Comparison of ENCODE assay signal across 9 cellular contexts in genomic region chr6:158707826-158708225, GRCh38. TPM values are rescaled to one million over a fixed set of nuclear protein-coding genes. Genes with fewer than 3 reads are reported as not detected.
DNase-seq lines count a peak whose midpoint lies in the region; ATAC-seq and TF ChIP-seq lines count a peak whose summit lies in the region.
"Had no signal": no experiment of that assay in that cellular context is flagged by ENCODE, and none has a peak within 500 bp of the region (broad histone marks: within the 10 kb centered on the region; RNA-seq: fewer than 3 reads in every experiment).

No MANE protein-coding gene starts in this region.

- peak overlapping the region; percentile 73 for H3K27ac ChIP-seq in lower lobe of right lung
- peak overlapping the region; percentile 69 to 79 for H3K27ac ChIP-seq in tibial artery
- no peak overlapping the region for H3K27ac ChIP-seq in A673 (ENCODE audit: low read depth, low read length, poor library complexity, severe bottlenecking)

- no peaks in the 10 kb centered on the region for H3K36me3 Mint-ChIP-seq in MCF 10A (ENCODE audit: insufficient read depth, unreplicated experiment)

- BruUV-seq in MCF 10A (replicated peaks; lab: Mats Ljungman, UMichigan) (no TSS peak), A673 (replicated peaks; lab: Mats Ljungman, UMichigan) (no TSS peak)

- H3K27ac Mint-ChIP-seq in MCF 10A (ENCODE audit: low read depth, unreplicated experiment): peak overlapping the region; percentile 75

- H3K4me3 ChIP-seq in lower lobe of right lung (no peak overlapping the region), tibial artery (peak overlapping the region; percentile 19 to 26), A673 (ENCODE audit: low read depth, low read length, poor library complexity, severe bottlenecking) (no peak overlapping the region)

- H3K9me3 ChIP-seq in lower lobe of right lung: no peaks in the 10 kb centered on the region
- no peaks in the 10 kb centered on the region for H3K9me3 ChIP-seq in tibial artery
- no peaks in the 10 kb centered on the region for H3K9me3 ChIP-seq in A673 (ENCODE audit: low read depth, low read length, poor library complexity, severe bottlenecking)

- CTCF ChIA-PET in MCF 10A (lab: Yijun Ruan, JAX): interaction anchor here (0.6 to 3.7 kb wide), 20 partner anchors 11 to 292 kb away, joined by 3 to 63 read pairs (median 4); partner anchors contain the start of gene RSPH3
- CTCF ChIA-PET in GM10248 (lab: Yijun Ruan, JAX): interaction anchor here (1.3 to 2.4 kb wide), 3 partner anchors 11 to 265 kb away, joined by 3 to 18 read pairs (median 6); no protein-coding TSS in a partner anchor
- CTCF ChIA-PET in A673 (lab: Charles Lee): interaction anchor here (0.9 kb wide), 1 partner anchor 11 kb away, joined by 5 read pairs; no protein-coding TSS in a partner anchor

- H3K27me3 ChIP-seq in lower lobe of right lung (ENCODE audit: low read depth) (no peaks in the 10 kb centered on the region), tibial artery (no peaks in the 10 kb centered on the region), A673 (replicated peaks; ENCODE audit: insufficient read depth, low read depth, low read length, poor library complexity) (no peaks in the 10 kb centered on the region)

- H3K4me3 Mint-ChIP-seq in MCF 10A (ENCODE audit: unreplicated experiment): peak overlapping the region; percentile 69

- peak; percentile 41 for DNase-seq in LHCN-M2 (ENCODE audit: low read depth)
- DNase-seq in MCF 10A (ENCODE audit: unreplicated experiment): peak; percentile 59
- DNase-seq in lower lobe of right lung: peak; percentile 53
- DNase-seq in tibial artery: peak in 1 of 2 donors; percentile 61
- DNase-seq in mesenteric fat pad (ENCODE audit: low spot score): no peak
- DNase-seq in GM10248 (ENCODE audit: extremely low spot score): no peak
- no peak for DNase-seq in A673 (ENCODE audit: low spot score)
- DNase-seq: activated CD4-positive, alpha-beta T cell treated with anti-CD3 and anti-CD28 coated beads for 48 hours had no signal

- H3K36me3 ChIP-seq in lower lobe of right lung: peaks cover 10% of the 10 kb centered on the region
- no peaks in the 10 kb centered on the region for H3K36me3 ChIP-seq in tibial artery
- H3K36me3 ChIP-seq in A673 (ENCODE audit: insufficient read depth, low read length, poor library complexity, severe bottlenecking): no peaks in the 10 kb centered on the region

- intact Hi-C loops in MCF 10A (cut with micrococcal nuclease): loop anchor here (1.0 to 10.0 kb wide), 2 partner anchors 142 to 397 kb away; no protein-coding TSS in a partner anchor
- intact Hi-C loops in lower lobe of right lung (cut with DNase I): no loop called here
- intact Hi-C loops in tibial artery (cut with DNase I; ENCODE audit: low total_unique reads): no loop called here
- intact Hi-C loops in A673 (cut with micrococcal nuclease; ENCODE audit: unreplicated experiment): loop anchor here (10.0 kb wide), 1 partner anchor 397 kb away; no protein-coding TSS in a partner anchor

- POLR2A ChIA-PET in MCF 10A (lab: Yijun Ruan, JAX): interaction anchor here (0.6 to 2.8 kb wide), 30 partner anchors 11 to 540 kb away, joined by 3 to 21 read pairs (median 5); partner anchors contain the start of genes DYNLT1, EZR, GTF2H5 and RSPH3
- POLR2A ChIA-PET in GM10248 (lab: Yijun Ruan, JAX): no interaction called here
- POLR2A ChIA-PET in A673 (lab: Charles Lee; ENCODE audit: low non-redundant PET): no interaction called here

- H3K4me1 ChIP-seq in lower lobe of right lung (peaks cover 43% of the 10 kb centered on the region), tibial artery (peaks cover 0 to 46% (median 31%) of the 10 kb centered on the region in 4 donors), A673 (ENCODE audit: insufficient read depth, low read length, poor library complexity, severe bottlenecking) (peaks cover 11% of the 10 kb centered on the region)

- no peaks in the 10 kb centered on the region for H3K27me3 Mint-ChIP-seq in MCF 10A (ENCODE audit: insufficient read depth, unreplicated experiment)

- peaks cover 40% of the 10 kb centered on the region for H3K4me1 Mint-ChIP-seq in MCF 10A (ENCODE audit: insufficient read depth, unreplicated experiment)

- no peaks in the 10 kb centered on the region for H3K9me3 Mint-ChIP-seq in MCF 10A (ENCODE audit: unreplicated experiment)

- no peak for TF ChIP-seq CTCF in MCF 10A (IDR thresholded peaks at IDR 0.05; ENCODE audit: unreplicated experiment)
- TF ChIP-seq CTCF in lower lobe of right lung (IDR thresholded peaks at IDR 0.05): no peak
- TF ChIP-seq CTCF in tibial artery (IDR thresholded peaks at IDR 0.05): no peak
- TF ChIP-seq CTCF in GM10248 (IDR thresholded peaks at IDR 0.05; ENCODE audit: control extremely low read depth, extremely low read depth, low read depth, missing control alignments): no peak
- no peak for TF ChIP-seq CTCF in A673 (conservative IDR thresholded peaks at IDR 0.05; ENCODE audit: low read depth, low read length)

- ATAC-seq in lower lobe of right lung (peak; percentile 30 to 61), GM19328 (IDR thresholded peaks at IDR 0.05; ENCODE audit: unreplicated experiment) (no peak)

RNA-seq across cellular contexts. Expression of gene SYTL3, which starts 58.0 kb away (rescaled TPM):
- total RNA-seq in LHCN-M2 (2014; rRNA removed): 9.5 and 13.8 TPM in 2 replicates
- 4.8 TPM for polyA plus RNA-seq in LHCN-M2 (2012)
- total RNA-seq in MCF 10A (2022): 0.65 and 0.83 TPM in 2 replicates
- total RNA-seq in lower lobe of right lung: 13.9 TPM
- 4.1 TPM for total RNA-seq in mesenteric fat pad
- total RNA-seq in A673 (2021): 0.66 and 0.82 TPM in 2 replicates

Comparison
In these comparisons a context has a peak if more than half of its experiments do, and no peak if none do; other contexts are left out.
1. DNase-seq: peak in LHCN-M2 (single experiment), MCF 10A (single experiment) and lower lobe of right lung (single experiment); none in mesenteric fat pad (single experiment), GM10248 (single experiment) and A673 (single experiment).
2. H3K4me3 ChIP-seq: peak in tibial artery (2 of 2); none in lower lobe of right lung (single experiment) and A673 (single experiment).
3. intact Hi-C loops: an anchor here in MCF 10A (1.0 to 10.0 kb wide) and A673 (10.0 kb wide); none called in lower lobe of right lung and tibial artery.